In genomic region chr4:141458501-141458900, GRCh38 we compare ENCODE assay signal across 21 cellular contexts.
A peak's percentile ranks its signal among the peaks of the same experiment; 100 is the strongest.
DNase-seq lines count a peak whose midpoint lies in the region; ATAC-seq, FAIRE-seq and TF ChIP-seq lines count a peak whose summit lies in the region.
"Had no signal": no experiment of that assay in that cellular context is flagged by ENCODE, and none has a peak within 500 bp of the region (broad histone marks: within the 10 kb centered on the region; RNA-seq: fewer than 3 reads in every experiment).

No MANE protein-coding gene starts in this region.

- H3K27ac ChIP-seq in GM23248 (no peak overlapping the region), endothelial cell of umbilical vein (ENCODE audit: insufficient read depth, low read depth, low read length) (no peak overlapping the region), psoas muscle (no peak overlapping the region)
- H3K27ac ChIP-seq: BLaER1, SK-N-MC, upper lobe of left lung had no signal

- TF ChIP-seq CTCF in endothelial cell of umbilical vein (IDR thresholded peaks at IDR 0.05; ENCODE audit: extremely low read depth in 1 of 2, insufficient read depth in 1 of 2, low read depth in 1 of 2, low read length in 2 of 2), result no peak
- TF ChIP-seq CTCF in psoas muscle (IDR thresholded peaks at IDR 0.05), result no peak

- H3K79me2 ChIP-seq in GM23248 (ENCODE audit: insufficient read depth) (no peaks in the 10 kb centered on the region), endothelial cell of umbilical vein (ENCODE audit: control insufficient read depth, insufficient read depth, low read length) (no peaks in the 10 kb centered on the region)

- H3K4me3 ChIP-seq in GM23248, result no peak overlapping the region
- no peak overlapping the region for H3K4me3 ChIP-seq in endothelial cell of umbilical vein (replicated peaks in 1 of 3; ENCODE audit: insufficient read depth in 1 of 3, low read depth in 1 of 3, low read length in 3 of 3)
- no peak overlapping the region for H3K4me3 ChIP-seq in psoas muscle
- H3K4me3 ChIP-seq: BLaER1, SK-N-MC, upper lobe of left lung had no signal

- no peak for TF ChIP-seq POLR2A in endothelial cell of umbilical vein (IDR thresholded peaks at IDR 0.05; ENCODE audit: low read depth, low read length)

- in situ Hi-C loops in GM23248 (cut with MboI), result no loop called here

- POLR2A ChIA-PET in endothelial cell of umbilical vein (lab: Charles Lee), result no interaction called here

- H3K4me2 ChIP-seq in GM23248 (ENCODE audit: unreplicated experiment), result no peak overlapping the region
- H3K4me2 ChIP-seq in endothelial cell of umbilical vein (ENCODE audit: insufficient read depth, low read length), result no peak overlapping the region
- H3K4me2 ChIP-seq: BLaER1 had no signal

- no peaks in the 10 kb centered on the region; the same call in 1 of the 2 replicates for H3K9me2 ChIP-seq in GM23248 (ENCODE audit: insufficient read depth)

- H3K36me3 ChIP-seq in GM23248 (ENCODE audit: low read depth) (no peaks in the 10 kb centered on the region), endothelial cell of umbilical vein (ENCODE audit: control insufficient read depth in 2 of 2, extremely low read depth in 1 of 2, insufficient read depth in 2 of 2, low read length in 2 of 2) (no peaks in the 10 kb centered on the region), psoas muscle (ENCODE audit: insufficient read depth in 1 of 2, low read depth in 1 of 2) (no peaks in the 10 kb centered on the region)
- H3K36me3 ChIP-seq: BLaER1, upper lobe of left lung had no signal

- CTCF ChIA-PET in endothelial cell of umbilical vein (lab: Charles Lee), result no interaction called here

- ATAC-seq in psoas muscle (peak; percentile 32 to 70 (median 54)), HG03469 (IDR thresholded peaks at IDR 0.05; ENCODE audit: unreplicated experiment) (no peak), HG02571 (IDR thresholded peaks at IDR 0.05; ENCODE audit: unreplicated experiment) (no peak)

- H3K9me3 ChIP-seq in GM23248 (ENCODE audit: low read depth) (no peaks in the 10 kb centered on the region), endothelial cell of umbilical vein (replicated peaks; ENCODE audit: control insufficient read depth, insufficient read depth, low read length) (no peaks in the 10 kb centered on the region), psoas muscle (no peaks in the 10 kb centered on the region)
- H3K9me3 ChIP-seq: BLaER1, upper lobe of left lung had no signal

- H3K9ac ChIP-seq in GM23248, result no peak overlapping the region
- no peak overlapping the region for H3K9ac ChIP-seq in endothelial cell of umbilical vein (replicated peaks; ENCODE audit: extremely low read depth, insufficient read depth, low read length)
- H3K9ac ChIP-seq: BLaER1 had no signal

- dilution Hi-C loops in endothelial cell of umbilical vein (cut with MboI; ENCODE audit: extremely low pct_ligation_motif_present, low sequenced_read_pairs), result no loop called here

- H3K27me3 ChIP-seq in GM23248 (replicated peaks; ENCODE audit: insufficient read depth) (no peaks in the 10 kb centered on the region), endothelial cell of umbilical vein (ENCODE audit: control insufficient read depth in 2 of 2, insufficient read depth in 2 of 2, low read length in 2 of 2) (peaks cover 0 to 2% of the 10 kb centered on the region in 2 experiments), psoas muscle (ENCODE audit: insufficient read depth in 3 of 3, low read length in 2 of 3) (no peaks in the 10 kb centered on the region)
- H3K27me3 ChIP-seq: BLaER1, upper lobe of left lung had no signal

- BruUV-seq in endothelial cell of umbilical vein (replicated peaks; lab: Mats Ljungman, UMichigan), result no TSS peak

- DNase-seq in GM23248 (peak; percentile 21), OCI-M1 (lab: John Stamatoyannopoulos, UW) (peak; percentile 54), endothelial cell of umbilical vein (ENCODE audit: low read depth, low spot score) (peak; percentile 8), psoas muscle (no peak), hippocampal formation (lab: John Stamatoyannopoulos, UW) (no peak), NCI-H526 (lab: John Stamatoyannopoulos, UW) (no peak)
- DNase-seq: activated CD4-positive, alpha-beta T cell treated with anti-CD3 and anti-CD28 coated beads, Interleukin-2, amount 50 U/mL, for 1 hour; activated naive CD4-positive, alpha-beta T cell treated with anti-CD3 and anti-CD28 coated beads for 36 hours; activated T-cell treated with anti-CD3 and anti-CD28 coated beads for 4 hours; cortex of kidney; glutamatergic neuron; NCI-H1694 treated with DMSO at 0.1 percent for 48 hours; nephron progenitor cell; upper lobe of left lung had no signal

- peaks cover 12% of the 10 kb centered on the region; the same call in 1 of the 2 replicates for H3K4me1 ChIP-seq in GM23248 (ENCODE audit: insufficient read depth)
- no peaks in the 10 kb centered on the region for H3K4me1 ChIP-seq in endothelial cell of umbilical vein (ENCODE audit: control insufficient read depth, extremely low read depth, insufficient read depth, low read length)
- H3K4me1 ChIP-seq in psoas muscle, result no peaks in the 10 kb centered on the region
- H3K4me1 ChIP-seq: BLaER1, upper lobe of left lung had no signal

- no peaks in the 10 kb centered on the region for H3F3A ChIP-seq in GM23248 (ENCODE audit: insufficient read depth)

- H2AFZ ChIP-seq in GM23248 (no peak overlapping the region), endothelial cell of umbilical vein (ENCODE audit: low read depth, low read length) (peak overlapping the region; percentile 26)

- FAIRE-seq in endothelial cell of umbilical vein (lab: Jason Lieb, UNC), result no peak
- FAIRE-seq: GM18507, H1, TTC549 had no signal

- no peaks in the 10 kb centered on the region for H4K20me1 ChIP-seq in GM23248 (ENCODE audit: insufficient read depth)
- H4K20me1 ChIP-seq in endothelial cell of umbilical vein (replicated peaks; ENCODE audit: control insufficient read depth, extremely low read depth, insufficient read depth, low read length), result no peaks in the 10 kb centered on the region
- H4K20me1 ChIP-seq: BLaER1 had no signal

- WGBS in GM23248 (ENCODE audit: low coverage in 1 of 2, low lambda C conversion rate in 2 of 2, missing lambda C conversion rate in 2 of 2), 2 experiments, result 85 to 91% methylated on average over 3 of the region's 3 CpGs
- 46 to 53% (median 48%) methylated on average over 3 of the region's 3 CpGs for WGBS in psoas muscle, 3 donors

- no peaks in the 10 kb centered on the region for H3K9me1 ChIP-seq in endothelial cell of umbilical vein (replicated peaks; ENCODE audit: control insufficient read depth, extremely low read depth, insufficient read depth, low read length)

- intact Hi-C loops in endothelial cell of umbilical vein (cut with micrococcal nuclease), result no loop called here
- intact Hi-C loops in psoas muscle (cut with DNase I), result no loop called here

TF ChIP-seq in endothelial cell of umbilical vein, 7 proteins besides CTCF, POLR2A, EP300 and RAD21:
- TF ChIP-seq MAX (IDR thresholded peaks at IDR 0.05; ENCODE audit: insufficient read depth, insufficient read length), result no peak
- no peak for TF ChIP-seq POLR2AphosphoS5 (IDR thresholded peaks at IDR 0.05; ENCODE audit: insufficient read depth, low read depth, low read length)
- TF ChIP-seq EZH2 (IDR thresholded peaks at IDR 0.05; ENCODE audit: borderline replicate concordance, low read depth, low read length, severe bottlenecking), result no peak
- no peak for TF ChIP-seq MYC (IDR thresholded peaks at IDR 0.05; ENCODE audit: low read depth, low read length)
- no peak for TF ChIP-seq GATA2 (IDR thresholded peaks at IDR 0.05; ENCODE audit: insufficient read depth, insufficient read length, low read depth, low read length)
- no peak for TF ChIP-seq FOS (IDR thresholded peaks at IDR 0.05; ENCODE audit: borderline replicate concordance, insufficient read depth, low read length)
- no peak for TF ChIP-seq JUN (IDR thresholded peaks at IDR 0.05; ENCODE audit: borderline replicate concordance, insufficient read depth, insufficient read length, low read depth)
TF ChIP-seq in endothelial cell of umbilical vein: peak in this region for 0.

Comparison
In these comparisons a context has a peak if more than half of its experiments do, and no peak if none do; other contexts are left out.
1. DNase-seq: peak in GM23248 (single experiment), OCI-M1 (single experiment) and endothelial cell of umbilical vein (single experiment); none in psoas muscle (0 of 2), hippocampal formation (0 of 2) and NCI-H526 (0 of 2).
2. ATAC-seq: peak in psoas muscle (4 of 4); none in HG03469 (single experiment) and HG02571 (single experiment).